ENCODE assay signal across 27 cellular contexts in the genomic region with DNA sequence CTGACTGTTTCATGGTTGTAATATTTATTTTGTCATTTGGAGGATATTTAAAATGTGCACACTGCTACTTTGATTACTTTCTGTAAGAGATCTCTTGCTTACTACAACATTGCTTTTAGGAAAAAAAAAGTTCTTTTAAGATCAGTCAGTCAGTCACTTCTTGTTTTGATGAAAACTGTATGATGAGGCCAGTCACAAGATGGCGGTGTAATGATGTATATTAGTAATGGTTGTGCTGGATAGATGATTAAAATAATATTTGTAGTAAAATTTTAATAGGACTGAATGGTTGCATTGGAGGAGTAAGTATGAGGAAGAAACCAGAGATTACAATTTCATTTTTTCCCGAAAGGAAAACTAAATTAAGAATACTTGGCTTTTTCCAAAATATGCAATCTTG.
DNase-seq lines count a peak whose midpoint lies in the region; ATAC-seq, FAIRE-seq and TF ChIP-seq lines count a peak whose summit lies in the region.
"Had no signal": no experiment of that assay in that cellular context is flagged by ENCODE, and none has a peak within 500 bp of the region (broad histone marks: within the 10 kb centered on the region; RNA-seq: fewer than 3 reads in every experiment).

No MANE protein-coding gene starts in this region.

- peaks cover 0 to 3% of the 10 kb centered on the region in 2 experiments for H3K36me3 ChIP-seq in SK-N-SH (replicated peaks in 1 of 2; ENCODE audit: control insufficient read depth in 1 of 2, insufficient read depth in 2 of 2, low read length in 1 of 2)
- no peaks in the 10 kb centered on the region for H3K36me3 ChIP-seq in OCI-LY1 (ENCODE audit: insufficient read depth, low read length)
- H3K36me3 ChIP-seq in bronchial epithelial cell (ENCODE audit: control insufficient read depth, insufficient read depth, low read length), result no peaks in the 10 kb centered on the region
- H3K36me3 ChIP-seq in smooth muscle cell (ENCODE audit: low read depth), result no peaks in the 10 kb centered on the region
- H3K36me3 ChIP-seq: esophagus squamous epithelium, SJCRH30 had no signal

- H3K9me3 ChIP-seq in SK-N-SH (no peaks in the 10 kb centered on the region), OCI-LY1 (ENCODE audit: low read length) (no peaks in the 10 kb centered on the region), smooth muscle cell (replicated peaks; ENCODE audit: low read depth) (no peaks in the 10 kb centered on the region)
- H3K9me3 ChIP-seq: esophagus squamous epithelium, SJCRH30 had no signal

- no peaks in the 10 kb centered on the region for H3K4me1 ChIP-seq in SK-N-SH (ENCODE audit: control insufficient read depth in 1 of 2, insufficient read depth in 2 of 2, low read depth in 1 of 2, low read length in 1 of 2)
- H3K4me1 ChIP-seq in OCI-LY1 (ENCODE audit: insufficient read depth, low read length, severe bottlenecking), result no peaks in the 10 kb centered on the region
- H3K4me1 ChIP-seq in smooth muscle cell (ENCODE audit: low read depth), result no peaks in the 10 kb centered on the region
- H3K4me1 ChIP-seq: esophagus squamous epithelium, SJCRH30 had no signal

- CTCF ChIA-PET in SK-N-SH (lab: Yijun Ruan, JAX), result no interaction called here

- H4K20me1 ChIP-seq in SK-N-SH (ENCODE audit: insufficient read depth), result no peaks in the 10 kb centered on the region
- no peaks in the 10 kb centered on the region for H4K20me1 ChIP-seq in OCI-LY1 (ENCODE audit: insufficient read depth, low read length)
- no peaks in the 10 kb centered on the region for H4K20me1 ChIP-seq in smooth muscle cell (ENCODE audit: low read depth)

- WGBS in SK-N-SH (ENCODE audit: low lambda C conversion rate), result 95% methylated on average over 2 of the region's 2 CpGs
- 91% methylated on average over 2 of the region's 2 CpGs for WGBS in smooth muscle cell (ENCODE audit: low lambda C conversion rate)

- TF ChIP-seq CTCF in SK-N-SH (IDR thresholded peaks at IDR 0.05) (peak; percentile 36), OCI-LY1 (IDR thresholded peaks at IDR 0.05; ENCODE audit: low read length) (peak; percentile 41), bronchial epithelial cell (IDR thresholded peaks at IDR 0.05; ENCODE audit: insufficient read depth, low read length, severe bottlenecking) (no peak), smooth muscle cell (IDR thresholded peaks at IDR 0.05; ENCODE audit: borderline replicate concordance, insufficient read depth, poor library complexity, severe bottlenecking) (peak; percentile 6)

- POLR2A ChIA-PET in SK-N-SH (lab: Yijun Ruan, JAX), result no interaction called here

- ATAC-seq in SK-N-SH treated with all-trans-retinoic acid at 6 μM for 48 hours, result no peak
- ATAC-seq: natural killer cell treated with Interleukin-12 subunit alpha and Interleukin-12 subunit beta and Interleukin-15 and Interleukin-18, amount 100 ng/mL, for 72 hours; stimulated activated naive CD8-positive, alpha-beta T cell treated with anti-CD3 and anti-CD28 coated beads, Interleukin-15, amount 100 ng/mL, for 72 hours had no signal

- TF ChIP-seq EP300 in SK-N-SH (IDR thresholded peaks at IDR 0.05; ENCODE audit: borderline replicate concordance in 1 of 2, low read depth in 1 of 2, low read length in 1 of 2), result no peak

- H3K9ac ChIP-seq in SK-N-SH (no peak overlapping the region), OCI-LY1 (ENCODE audit: low read length) (no peak overlapping the region), smooth muscle cell (ENCODE audit: low read depth) (no peak overlapping the region)

- peak overlapping the region; percentile 52; the same call in 1 of the 2 replicates for H2AFZ ChIP-seq in SK-N-SH (ENCODE audit: low read depth)
- no peak overlapping the region for H2AFZ ChIP-seq in OCI-LY1 (ENCODE audit: low read length)
- no peak overlapping the region for H2AFZ ChIP-seq in smooth muscle cell (ENCODE audit: low read depth)

- H3K4me2 ChIP-seq in SK-N-SH, result no peak overlapping the region
- H3K4me2 ChIP-seq in OCI-LY1 (ENCODE audit: low read length), result no peak overlapping the region
- no peak overlapping the region for H3K4me2 ChIP-seq in smooth muscle cell

- H3K4me3 ChIP-seq in SK-N-SH (ENCODE audit: low read depth in 2 of 2, low read length in 1 of 2) (no peak overlapping the region), OCI-LY1 (ENCODE audit: low read depth, low read length, poor library complexity, severe bottlenecking) (no peak overlapping the region), bronchial epithelial cell (ENCODE audit: low read depth, low read length) (no peak overlapping the region), smooth muscle cell (no peak overlapping the region)
- H3K4me3 ChIP-seq: esophagus squamous epithelium, SJCRH30 had no signal

- peak; percentile 41; the same call in 1 of the 2 replicates for TF ChIP-seq RAD21 in SK-N-SH (IDR thresholded peaks at IDR 0.05; ENCODE audit: low read length)

- no peaks in the 10 kb centered on the region for H3K79me2 ChIP-seq in SK-N-SH (ENCODE audit: insufficient read depth)
- no peaks in the 10 kb centered on the region for H3K79me2 ChIP-seq in OCI-LY1 (ENCODE audit: insufficient read depth, low read length)
- no peaks in the 10 kb centered on the region for H3K79me2 ChIP-seq in smooth muscle cell (ENCODE audit: low read depth)

- no peak for DNase-seq in SK-N-SH
- peak; percentile 2 for DNase-seq in bronchial epithelial cell (ENCODE audit: low read depth)
- no peak for DNase-seq in smooth muscle cell (lab: John Stamatoyannopoulos, UW; ENCODE audit: unreplicated experiment)
- no peak for DNase-seq in GF-D8 (lab: John Stamatoyannopoulos, UW)
- no peak for DNase-seq in medulla oblongata (ENCODE audit: extremely low spot score)
- DNase-seq in mesenteric fat pad (ENCODE audit: low spot score), result no peak
- DNase-seq: activated CD4-positive, alpha-beta T cell treated with anti-CD3 and anti-CD28 coated beads, Interleukin-2, amount 50 U/mL, for 48 hours; activated naive CD4-positive, alpha-beta T cell treated with anti-CD3 and anti-CD28 coated beads, Interleukin-2, amount 10 ng/mL, durations not matched to agents 7 days and 5 days; amniotic stem cell; CD4-positive, alpha-beta T cell; endodermal cell; esophagus squamous epithelium; HCEC 1CT; KG1; NCI-H1092; NCI-H1694 treated with DMSO at 0.1 percent for 48 hours; NCI-H2171; NCI-H510A treated with DMSO at 0.1 percent for 48 hours; SJCRH30; stimulated activated CD8-positive, alpha-beta memory T cell treated with anti-CD3 and anti-CD28 coated beads, Interleukin-4, amount 100 ng/mL, for 48 hours; stimulated activated naive CD8-positive, alpha-beta T cell treated with anti-CD3 and anti-CD28 coated beads, Interleukin-15, amount 100 ng/mL, for 72 hours had no signal

- FAIRE-seq in bronchial epithelial cell (lab: Jason Lieb, UNC), result no peak
- FAIRE-seq: GM19239, keratinocyte had no signal

- H3K9me2 ChIP-seq in SK-N-SH, result no peaks in the 10 kb centered on the region
- no peaks in the 10 kb centered on the region for H3K9me2 ChIP-seq in OCI-LY1 (ENCODE audit: low read depth, low read length)

- H3K27me3 ChIP-seq in SK-N-SH (ENCODE audit: insufficient read depth) (no peaks in the 10 kb centered on the region), OCI-LY1 (ENCODE audit: insufficient read depth, low read length) (no peaks in the 10 kb centered on the region), bronchial epithelial cell (ENCODE audit: control insufficient read depth, insufficient read depth, low read length) (no peaks in the 10 kb centered on the region), smooth muscle cell (ENCODE audit: low read depth) (no peaks in the 10 kb centered on the region)
- H3K27me3 ChIP-seq: esophagus squamous epithelium had no signal

- H3K27ac ChIP-seq in SK-N-SH (ENCODE audit: low read depth in 2 of 2, low read length in 1 of 2) (no peak overlapping the region), OCI-LY1 (ENCODE audit: low read depth, low read length, poor library complexity, severe bottlenecking) (no peak overlapping the region), smooth muscle cell (ENCODE audit: low read depth) (no peak overlapping the region)
- H3K27ac ChIP-seq: 22Rv1, esophagus squamous epithelium, SJCRH30 had no signal

- no peaks in the 10 kb centered on the region for H3F3A ChIP-seq in SK-N-SH (replicated peaks; ENCODE audit: insufficient read depth)
- H3F3A ChIP-seq in OCI-LY1 (ENCODE audit: insufficient read depth, low read length), result no peaks in the 10 kb centered on the region
- H3F3A ChIP-seq in smooth muscle cell (ENCODE audit: low read depth), result no peaks in the 10 kb centered on the region

TF ChIP-seq in SK-N-SH, 30 proteins besides CTCF, POLR2A, EP300 and RAD21 (continues in another document):
- TF ChIP-seq RFX5 (IDR thresholded peaks at IDR 0.05; ENCODE audit: low read length) (no peak), FOXJ3 (CRISPR knock-in tag; IDR thresholded peaks at IDR 0.05) (no peak), RCOR1 (IDR thresholded peaks at IDR 0.05; ENCODE audit: low read length) (no peak), GATA2 (CRISPR knock-in tag; IDR thresholded peaks at IDR 0.05) (no peak), NFIC (IDR thresholded peaks at IDR 0.05; ENCODE audit: borderline replicate concordance) (no peak), TAF1 (IDR thresholded peaks at IDR 0.05; ENCODE audit: borderline replicate concordance, low read depth, low read length) (no peak), MXI1 (IDR thresholded peaks at IDR 0.05; ENCODE audit: low read depth, low read length) (no peak)

TF ChIP-seq in SK-N-SH treated with all-trans-retinoic acid at 6 μM for 48 hours, 23 proteins besides CTCF, POLR2A, EP300 and RAD21 (continues in another document):
- TF ChIP-seq, protein P1, sequence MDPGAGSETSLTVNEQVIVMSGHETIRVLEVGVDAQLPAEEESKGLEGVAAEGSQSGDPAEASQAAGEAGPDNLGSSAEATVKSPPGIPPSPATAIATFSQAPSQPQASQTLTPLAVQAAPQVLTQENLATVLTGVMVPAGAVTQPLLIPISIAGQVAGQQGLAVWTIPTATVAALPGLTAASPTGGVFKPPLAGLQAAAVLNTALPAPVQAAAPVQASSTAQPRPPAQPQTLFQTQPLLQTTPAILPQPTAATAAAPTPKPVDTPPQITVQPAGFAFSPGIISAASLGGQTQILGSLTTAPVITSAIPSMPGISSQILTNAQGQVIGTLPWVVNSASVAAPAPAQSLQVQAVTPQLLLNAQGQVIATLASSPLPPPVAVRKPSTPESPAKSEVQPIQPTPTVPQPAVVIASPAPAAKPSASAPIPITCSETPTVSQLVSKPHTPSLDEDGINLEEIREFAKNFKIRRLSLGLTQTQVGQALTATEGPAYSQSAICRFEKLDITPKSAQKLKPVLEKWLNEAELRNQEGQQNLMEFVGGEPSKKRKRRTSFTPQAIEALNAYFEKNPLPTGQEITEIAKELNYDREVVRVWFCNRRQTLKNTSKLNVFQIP (CRISPR knock-in tag; IDR thresholded peaks at IDR 0.05; ENCODE audit: borderline replicate concordance, low read depth), result no peak
- TF ChIP-seq TCF4 (CRISPR knock-in tag; IDR thresholded peaks at IDR 0.05; ENCODE audit: borderline replicate concordance) (no peak), ARNTL (CRISPR knock-in tag; IDR thresholded peaks at IDR 0.05; ENCODE audit: borderline replicate concordance, low read depth) (no peak), ZNF70 (CRISPR knock-in tag; IDR thresholded peaks at IDR 0.05) (no peak), ZFP3 (CRISPR knock-in tag; IDR thresholded peaks at IDR 0.05) (no peak), ISL1 (CRISPR knock-in tag; IDR thresholded peaks at IDR 0.05) (no peak)
